Comparison of ENCODE assay signal across 8 cellular contexts in genomic region chr3:143644370-143645089, GRCh38.
DNase-seq lines count a peak whose midpoint lies in the region; ATAC-seq, FAIRE-seq and TF ChIP-seq lines count a peak whose summit lies in the region.

No MANE protein-coding gene starts in this region.

- POLR2A ChIA-PET in A549 (lab: Yijun Ruan, JAX) = no interaction called here

- peak; percentile 52 for TF ChIP-seq CTCF in A549 (IDR thresholded peaks at IDR 0.05)

- TF ChIP-seq EP300 in A549 (IDR thresholded peaks at IDR 0.05) = no peak

- H3K36me3 ChIP-seq in aorta (ENCODE audit: control insufficient read depth in 1 of 2, insufficient read depth in 2 of 2, low read length in 1 of 2) = peaks cover 0 to 2% of the 10 kb centered on the region in 2 donors

- 0 out of 3 replicates have a peak overlapping the region, but pooled peaks have one; percentile 17 for H3K4me2 ChIP-seq in A549

- peak; percentile 87 to 90 for ATAC-seq in A549
- ATAC-seq in memory B cell (ENCODE audit: low read depth) = no peak
- peak; percentile 63 for ATAC-seq in aorta (ENCODE audit: low FRiP score)

- WGBS in A549 (ENCODE audit: missing lambda C conversion rate) = 50% methylated on average over 4 of the region's 4 CpGs
- 28 to 29% methylated on average over 4 of the region's 4 CpGs for WGBS in aorta, 2 donors

- H3K36me3 Mint-ChIP-seq in memory B cell = peaks cover 11% of the 10 kb centered on the region

- intact Hi-C loops in aorta (cut with DNase I) = loop anchor here in 1 of 2 donors (5.0 kb wide), 1 partner anchor 527 kb away; the partner anchor contains the start of gene CHST2

- H3K4me3 ChIP-seq in A549 = no peak overlapping the region
- no peak overlapping the region for H3K4me3 ChIP-seq in aorta (ENCODE audit: low read length in 2 of 2)

- no peak overlapping the region for H3K4me3 Mint-ChIP-seq in memory B cell

- H3K27ac ChIP-seq in A549 (no peak overlapping the region), aorta (ENCODE audit: low read depth in 1 of 2, low read length in 2 of 2) (no peak overlapping the region)

- H3K27me3 Mint-ChIP-seq in memory B cell = no peaks in the 10 kb centered on the region

- DNase-seq in A549 (ENCODE audit: low read depth in 1 of 2, low spot score in 1 of 2) (peak; percentile 46 to 72), GM03348 (ENCODE audit: low spot score) (peak; percentile 78), KG1 (lab: John Stamatoyannopoulos, UW) (peak; percentile 9), RKO (ENCODE audit: low spot score) (peak; percentile 63), ecto neural progenitor cell (ENCODE audit: low spot score) (peak; percentile 66), memory B cell (ENCODE audit: low spot score in 2 of 2) (peak in 1 of 2 donors; percentile 11), aorta (no peak), middle frontal gyrus (ENCODE audit: extremely low spot score, low spot score) (no peak)

- H3K9me3 ChIP-seq in A549 = no peaks in the 10 kb centered on the region
- H3K9me3 ChIP-seq in aorta (ENCODE audit: control insufficient read depth, low read length) = no peaks in the 10 kb centered on the region

- H3K4me1 ChIP-seq in A549 = no peaks in the 10 kb centered on the region
- H3K4me1 ChIP-seq in aorta (ENCODE audit: control insufficient read depth in 1 of 2, insufficient read depth in 2 of 2, low read length in 2 of 2) = no peaks in the 10 kb centered on the region

- FAIRE-seq in A549 (lab: Jason Lieb, UNC) = no peak

- H3K4me1 Mint-ChIP-seq in memory B cell = peaks cover 3% of the 10 kb centered on the region

- peaks cover 3% of the 10 kb centered on the region for H3K9me3 Mint-ChIP-seq in memory B cell

- no peak for TF ChIP-seq POLR2A in A549 (IDR thresholded peaks at IDR 0.05; ENCODE audit: low read length)

- CTCF ChIA-PET in A549 (lab: Yijun Ruan, JAX) = interaction anchor here (0.6 to 1.5 kb wide), 14 partner anchors 25 to 1680 kb away, joined by 3 to 6 read pairs (median 3); no protein-coding TSS in a partner anchor

- H3K27me3 ChIP-seq in aorta (ENCODE audit: control insufficient read depth in 1 of 2, insufficient read depth in 2 of 2, low read length in 1 of 2) = no peaks in the 10 kb centered on the region

- H3K27ac Mint-ChIP-seq in memory B cell = peak overlapping the region; percentile 54

- peak; percentile 70 to 76 for TF ChIP-seq RAD21 in A549 (conservative IDR thresholded peaks at IDR 0.05 in 1 of 2, IDR thresholded peaks at IDR 0.05 in 1 of 2)

TF ChIP-seq in A549, 52 proteins besides CTCF, POLR2A, EP300 and RAD21:
- TF ChIP-seq ELK1 (IDR thresholded peaks at IDR 0.05; ENCODE audit: low read depth, low read length) (no peak), JUNB (IDR thresholded peaks at IDR 0.05) (no peak), SMC3 (IDR thresholded peaks at IDR 0.05) (peak; percentile 65), RFX5 (IDR thresholded peaks at IDR 0.05) (no peak), GATA3 (IDR thresholded peaks at IDR 0.05; ENCODE audit: borderline replicate concordance) (no peak), HOXB5 (CRISPR knock-in tag; IDR thresholded peaks at IDR 0.05) (no peak), NFE2L2 (conservative IDR thresholded peaks at IDR 0.05; ENCODE audit: low read length) (no peak)
- TF ChIP-seq, protein P1, sequence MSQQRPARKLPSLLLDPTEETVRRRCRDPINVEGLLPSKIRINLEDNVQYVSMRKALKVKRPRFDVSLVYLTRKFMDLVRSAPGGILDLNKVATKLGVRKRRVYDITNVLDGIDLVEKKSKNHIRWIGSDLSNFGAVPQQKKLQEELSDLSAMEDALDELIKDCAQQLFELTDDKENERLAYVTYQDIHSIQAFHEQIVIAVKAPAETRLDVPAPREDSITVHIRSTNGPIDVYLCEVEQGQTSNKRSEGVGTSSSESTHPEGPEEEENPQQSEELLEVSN (IDR thresholded peaks at IDR 0.05; ENCODE audit: borderline replicate concordance, low read depth) = no peak

Comparison
In these comparisons a context has a peak if more than half of its experiments do, and no peak if none do; other contexts are left out.
1. DNase-seq: peak in A549 (2 of 2), GM03348 (single experiment), KG1 (single experiment), RKO (single experiment) and ecto neural progenitor cell (single experiment); none in aorta (0 of 2) and middle frontal gyrus (single experiment).